9 cellular contexts compared by ENCODE assay signal in the genomic region with DNA sequence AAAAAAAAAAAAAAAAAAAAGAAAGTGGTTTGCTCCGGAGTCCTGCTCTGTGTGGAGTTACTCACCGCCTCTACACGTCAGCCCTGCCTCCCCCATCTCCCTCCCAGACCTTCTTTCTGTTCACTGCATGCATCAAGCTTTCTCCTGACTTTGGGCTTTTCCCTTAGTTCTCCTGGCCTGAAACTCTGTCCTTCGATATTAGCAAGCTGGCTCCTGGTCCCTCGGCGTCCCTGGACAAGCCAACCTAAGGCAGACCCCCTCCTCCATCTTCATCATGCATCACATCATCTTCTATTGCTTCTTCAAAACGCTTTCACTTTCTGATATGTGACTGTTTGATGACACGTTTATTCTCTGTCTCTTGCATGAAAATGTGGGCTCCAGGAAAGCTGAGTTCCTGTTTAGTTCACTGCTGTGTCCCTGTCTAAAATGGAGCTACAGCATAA. TPM values are rescaled to one million over a fixed set of nuclear protein-coding genes. Genes with fewer than 3 reads are reported as not detected.
DNase-seq lines count a peak whose midpoint lies in the region; ATAC-seq and TF ChIP-seq lines count a peak whose summit lies in the region.
"Had no signal": no experiment of that assay in that cellular context is flagged by ENCODE, and none has a peak within 500 bp of the region (broad histone marks: within the 10 kb centered on the region; RNA-seq: fewer than 3 reads in every experiment).

No MANE protein-coding gene starts in this region.

- no peak overlapping the region for H3K27ac ChIP-seq in transverse colon

- H3K36me3 ChIP-seq in transverse colon, result no peaks in the 10 kb centered on the region

- no peaks in the 10 kb centered on the region for H3K27me3 ChIP-seq in transverse colon

- no peak for TF ChIP-seq POLR2A in transverse colon (IDR thresholded peaks at IDR 0.05)

- H3K9me3 ChIP-seq in transverse colon, result no peaks in the 10 kb centered on the region

- H3K4me1 Mint-ChIP-seq in activated CD8-positive, alpha-beta T cell treated with anti-CD3 and anti-CD28 coated beads for 36 hours (ENCODE audit: low read depth), result peaks cover 13% of the 10 kb centered on the region

- 61 to 64% methylated on average over 8 of the region's 8 CpGs for WGBS in transverse colon (ENCODE audit: low coverage in 1 of 2), 2 donors

- no peaks in the 10 kb centered on the region for H3K27me3 Mint-ChIP-seq in activated CD8-positive, alpha-beta T cell treated with anti-CD3 and anti-CD28 coated beads for 36 hours

- CTCF ChIA-PET in activated CD8-positive, alpha-beta T cell treated with anti-CD3 and anti-CD28 coated beads for 36 hours (lab: Charles Lee), result interaction anchor here (0.6 to 2.1 kb wide), 8 partner anchors 10 to 41 kb away, joined by 3 to 6 read pairs (median 4); a partner anchor contains a TSS

- TF ChIP-seq EP300 in transverse colon (IDR thresholded peaks at IDR 0.05; ENCODE audit: low read depth), result no peak

- H3K4me3 ChIP-seq in transverse colon, result no peak overlapping the region

- H3K27ac Mint-ChIP-seq in activated CD8-positive, alpha-beta T cell treated with anti-CD3 and anti-CD28 coated beads for 36 hours, result peak overlapping the region; percentile 95

- peak; percentile 58 for ATAC-seq in GM19025 (IDR thresholded peaks at IDR 0.05; ENCODE audit: low read depth, unreplicated experiment)
- peak; percentile 62 for ATAC-seq in HG03066 (IDR thresholded peaks at IDR 0.05; ENCODE audit: low read depth, unreplicated experiment)
- peak; percentile 88 for ATAC-seq in activated CD8-positive, alpha-beta T cell treated with anti-CD3 and anti-CD28 coated beads for 36 hours
- ATAC-seq: Panc1 had no signal

- in situ Hi-C loops in transverse colon (cut with MboI; ENCODE audit: low pct_ligation_motif_present in 1 of 4, low pct_unique_long_range_greater_than_20kb in 1 of 4, low sequenced_read_pairs in 3 of 4), result loop anchor here in 2 of 4 donors (25.0 kb wide), 1 partner anchor 1129 kb away; a partner anchor contains a TSS

- TF ChIP-seq CTCF in activated CD8-positive, alpha-beta T cell treated with anti-CD3 and anti-CD28 coated beads for 36 hours (IDR thresholded peaks at IDR 0.05), result no peak
- no peak for TF ChIP-seq CTCF in transverse colon (IDR thresholded peaks at IDR 0.05)

- no peaks in the 10 kb centered on the region for H3K9me3 Mint-ChIP-seq in activated CD8-positive, alpha-beta T cell treated with anti-CD3 and anti-CD28 coated beads for 36 hours

- intact Hi-C loops in activated CD8-positive, alpha-beta T cell treated with anti-CD3 and anti-CD28 coated beads for 36 hours (cut with micrococcal nuclease), result no loop called here
- intact Hi-C loops in transverse colon (cut with DNase I; ENCODE audit: low total_unique reads), result no loop called here

- H3K4me3 Mint-ChIP-seq in activated CD8-positive, alpha-beta T cell treated with anti-CD3 and anti-CD28 coated beads for 36 hours, result peak overlapping the region; percentile 68

- H3K36me3 Mint-ChIP-seq in activated CD8-positive, alpha-beta T cell treated with anti-CD3 and anti-CD28 coated beads for 36 hours (ENCODE audit: low read depth), result no peaks in the 10 kb centered on the region

- peak; percentile 61 for DNase-seq in activated CD8-positive, alpha-beta T cell treated with anti-CD3 and anti-CD28 coated beads for 36 hours
- DNase-seq in renal cortical epithelial cell (ENCODE audit: low read depth) (peak; percentile 2), transverse colon (no peak), amygdala (lab: John Stamatoyannopoulos, UW) (no peak), COR-L47 (lab: John Stamatoyannopoulos, UW) (no peak), NCI-H1694 (lab: John Stamatoyannopoulos, UW) (no peak)

- POLR2A ChIA-PET in activated CD8-positive, alpha-beta T cell treated with anti-CD3 and anti-CD28 coated beads for 36 hours (lab: Charles Lee), result interaction anchor here (0.6 to 0.7 kb wide), 2 partner anchors 1044 to 1721 kb away, joined by 3 read pairs; no protein-coding TSS in a partner anchor

- no peaks in the 10 kb centered on the region for H3K4me1 ChIP-seq in transverse colon

RNA-seq across cellular contexts. Expression of a gene that starts 40.6 kb away (rescaled TPM):
- 10 to 100 TPM; 26.4 to 26.8 TPM for total RNA-seq in activated CD8-positive, alpha-beta T cell treated with anti-CD3 and anti-CD28 coated beads for 36 hours
- total RNA-seq in renal cortical epithelial cell (65.9 and 113 TPM in 2 replicates), transverse colon (10 to 100 TPM; 13.1 to 41.2 (median 32.7) TPM)

Comparison
In these comparisons a context has a peak if more than half of its experiments do, and no peak if none do; other contexts are left out.
1. DNase-seq: peak in activated CD8-positive, alpha-beta T cell treated with anti-CD3 and anti-CD28 coated beads for 36 hours (single experiment) and renal cortical epithelial cell (single experiment); none in transverse colon (single experiment), amygdala (0 of 56), COR-L47 (single experiment) and NCI-H1694 (single experiment).
2. Peak in every context shown above with its lines, with median percentiles within 50 percentile points of each other: ATAC-seq.